Comparison of ENCODE assay signal across 9 cellular contexts in genomic region chr1:56526571-56527174, GRCh38. TPM values are rescaled to one million over a fixed set of nuclear protein-coding genes. Genes with fewer than 3 reads are reported as not detected.
A peak's percentile ranks its signal among the peaks of the same experiment; 100 is the strongest.
DNase-seq lines count a peak whose midpoint lies in the region; ATAC-seq and TF ChIP-seq lines count a peak whose summit lies in the region.
"Had no signal": no experiment of that assay in that cellular context is flagged by ENCODE, and none has a peak within 500 bp of the region (broad histone marks: within the 10 kb centered on the region; RNA-seq: fewer than 3 reads in every experiment).

No MANE protein-coding gene starts in this region.

- peak overlapping the region in 6 of 7 donors; percentile 21 to 83 (median 62) for H3K27ac Mint-ChIP-seq in CD14-positive monocyte
- H3K27ac Mint-ChIP-seq in activated naive CD8-positive, alpha-beta T cell treated with anti-CD3 and anti-CD28 coated beads, Interleukin-2, amount 50 U/mL, for 24 hours = no peak overlapping the region

- intact Hi-C loops in CD14-positive monocyte (cut with micrococcal nuclease) = loop anchor here in 1 of 2 donors (5.0 kb wide), 2 partner anchors 34 to 104 kb away; no protein-coding TSS in a partner anchor

- H3K27ac ChIP-seq in angular gyrus (ENCODE audit: low read depth, low read length) = peak overlapping the region; percentile 2

- H3K4me1 Mint-ChIP-seq in CD14-positive monocyte = peaks cover 41% of the 10 kb centered on the region
- H3K4me1 Mint-ChIP-seq in activated naive CD8-positive, alpha-beta T cell treated with anti-CD3 and anti-CD28 coated beads, Interleukin-2, amount 50 U/mL, for 24 hours = peaks cover 16% of the 10 kb centered on the region
- no peaks in the 10 kb centered on the region for H3K4me1 Mint-ChIP-seq in activated T-cell treated with anti-CD3 and anti-CD28 coated beads, Interleukin-2, amount 50 U/mL, for 4 hours (ENCODE audit: low read depth)

- H3K9me3 Mint-ChIP-seq in CD14-positive monocyte = peaks cover 0 to 2% (median 0%) of the 10 kb centered on the region in 7 donors
- H3K9me3 Mint-ChIP-seq in activated naive CD8-positive, alpha-beta T cell treated with anti-CD3 and anti-CD28 coated beads, Interleukin-2, amount 50 U/mL, for 24 hours = no peaks in the 10 kb centered on the region
- no peaks in the 10 kb centered on the region for H3K9me3 Mint-ChIP-seq in activated T-cell treated with anti-CD3 and anti-CD28 coated beads, Interleukin-2, amount 50 U/mL, for 4 hours

- peaks cover 7 to 26% of the 10 kb centered on the region in 2 donors for H3K36me3 Mint-ChIP-seq in CD14-positive monocyte
- H3K36me3 Mint-ChIP-seq in activated naive CD8-positive, alpha-beta T cell treated with anti-CD3 and anti-CD28 coated beads, Interleukin-2, amount 50 U/mL, for 24 hours (ENCODE audit: low read depth) = no peaks in the 10 kb centered on the region
- no peaks in the 10 kb centered on the region for H3K36me3 Mint-ChIP-seq in activated T-cell treated with anti-CD3 and anti-CD28 coated beads, Interleukin-2, amount 50 U/mL, for 4 hours (ENCODE audit: insufficient read depth)

- ATAC-seq in GM19324 (IDR thresholded peaks at IDR 0.05; ENCODE audit: low FRiP score, unreplicated experiment) (peak; percentile 67), HG03103 (IDR thresholded peaks at IDR 0.05; ENCODE audit: low read depth, unreplicated experiment) (peak; percentile 68)
- ATAC-seq in activated naive CD8-positive, alpha-beta T cell treated with anti-CD3 and anti-CD28 coated beads, Interleukin-2, amount 50 U/mL, for 24 hours = no peak
- no peak for ATAC-seq in activated T-cell treated with anti-CD3 and anti-CD28 coated beads, Interleukin-2, amount 50 U/mL, for 4 hours

- DNase-seq in CD14-positive monocyte (ENCODE audit: low spot score) = peak; percentile 69
- no peak for DNase-seq in activated CD8-positive, alpha-beta memory T cell treated with anti-CD3 and anti-CD28 coated beads, Interleukin-2, amount 50 U/mL, for 48 hours
- no peak for DNase-seq in activated naive CD8-positive, alpha-beta T cell treated with anti-CD3 and anti-CD28 coated beads, Interleukin-2, amount 50 U/mL, for 24 hours
- no peak for DNase-seq in activated naive CD4-positive, alpha-beta T cell treated with Interleukin-2 at 50 U/mL for 16 hours
- no peak for DNase-seq in activated T-cell treated with anti-CD3 and anti-CD28 coated beads, Interleukin-2, amount 50 U/mL, for 4 hours

- peak overlapping the region in 1 of 2 donors; percentile 82 for H3K4me3 Mint-ChIP-seq in CD14-positive monocyte
- no peak overlapping the region for H3K4me3 Mint-ChIP-seq in activated naive CD8-positive, alpha-beta T cell treated with anti-CD3 and anti-CD28 coated beads, Interleukin-2, amount 50 U/mL, for 24 hours
- H3K4me3 Mint-ChIP-seq in activated T-cell treated with anti-CD3 and anti-CD28 coated beads, Interleukin-2, amount 50 U/mL, for 4 hours = no peak overlapping the region

- no peak for TF ChIP-seq CTCF in CD14-positive monocyte (IDR thresholded peaks at IDR 0.05)

- peaks cover 25 to 54% (median 26%) of the 10 kb centered on the region in 3 donors for H3K27me3 Mint-ChIP-seq in CD14-positive monocyte (ENCODE audit: low read depth in 3 of 3)
- H3K27me3 Mint-ChIP-seq in activated naive CD8-positive, alpha-beta T cell treated with anti-CD3 and anti-CD28 coated beads, Interleukin-2, amount 50 U/mL, for 24 hours = peaks cover 2% of the 10 kb centered on the region
- H3K27me3 Mint-ChIP-seq in activated T-cell treated with anti-CD3 and anti-CD28 coated beads, Interleukin-2, amount 50 U/mL, for 4 hours (ENCODE audit: low read depth) = no peaks in the 10 kb centered on the region

RNA-seq across cellular contexts. Expression of gene PLPP3, which starts 52.7 kb away (rescaled TPM):
- polyA plus RNA-seq in CD14-positive monocyte = under 1 TPM in 1 of 2 donors, not detected in 1; 0.21 TPM
- total RNA-seq in activated T-cell treated with anti-CD3 and anti-CD28 coated beads, Interleukin-2, amount 50 U/mL, for 4 hours = under 1 TPM; 0.20 to 0.49 (median 0.24) TPM
- total RNA-seq: T-helper 2 cell treated with Interferon-gamma antibody and Interleukin-4, amounts not matched to agents 100 ng/mL and 5 ng/mL, for 36 hours had no signal

Comparison
In these comparisons a context has a peak if more than half of its experiments do, and no peak if none do; other contexts are left out.
1. ATAC-seq: peak in GM19324 (single experiment) and HG03103 (single experiment); none in activated naive CD8-positive, alpha-beta T cell treated with anti-CD3 and anti-CD28 coated beads, Interleukin-2, amount 50 U/mL, for 24 hours (single experiment) and activated T-cell treated with anti-CD3 and anti-CD28 coated beads, Interleukin-2, amount 50 U/mL, for 4 hours (0 of 2).